ENCODE assay signal across 9 cellular contexts in the genomic region with DNA sequence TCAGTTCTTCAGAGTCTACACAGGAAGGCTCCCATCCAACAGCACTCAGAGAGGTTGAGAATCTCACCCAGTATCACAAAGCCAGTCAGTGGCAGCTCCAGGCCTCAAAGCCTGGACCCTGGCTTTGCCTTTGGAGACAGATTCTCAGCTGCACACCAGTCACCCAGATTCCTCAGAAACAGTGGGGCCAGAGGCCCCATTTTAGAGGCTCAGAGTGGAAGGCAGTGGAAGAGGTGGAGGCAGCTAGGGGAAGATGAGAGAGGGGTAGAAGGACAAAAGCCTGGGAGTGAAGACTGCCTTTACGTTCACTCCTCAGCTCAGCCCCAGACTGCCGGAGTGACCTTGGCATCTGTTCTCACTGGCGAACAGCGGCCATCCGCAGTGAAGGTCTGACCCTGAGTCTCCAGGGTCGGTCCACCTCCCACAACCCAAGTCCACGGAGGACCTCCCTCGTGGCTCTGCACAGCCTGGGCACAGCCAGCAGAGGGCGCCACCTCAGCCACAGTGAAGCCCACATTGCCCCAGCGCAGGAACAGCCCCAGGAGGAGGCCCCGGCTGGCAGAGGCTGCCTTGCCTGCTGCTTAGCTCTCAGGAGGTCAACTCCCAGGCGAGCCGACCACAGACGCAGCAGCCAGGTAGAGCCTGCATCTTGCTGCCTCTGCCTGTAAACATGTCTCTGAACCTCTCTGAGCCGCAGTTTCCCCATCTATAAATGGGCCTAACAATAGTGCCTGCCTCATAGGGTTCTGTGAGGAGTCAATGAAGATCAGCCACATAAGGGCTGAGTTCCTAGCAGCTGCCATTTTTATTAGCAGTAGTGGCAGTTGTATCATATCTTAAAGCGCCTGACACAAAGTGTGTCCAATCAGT. TPM values are rescaled to one million over a fixed set of nuclear protein-coding genes. Genes with fewer than 3 reads are reported as not detected.
A peak's percentile ranks its signal among the peaks of the same experiment; 100 is the strongest.
DNase-seq lines count a peak whose midpoint lies in the region; ATAC-seq and TF ChIP-seq lines count a peak whose summit lies in the region.
"Had no signal": no experiment of that assay in that cellular context is flagged by ENCODE, and none has a peak within 500 bp of the region (broad histone marks: within the 10 kb centered on the region; RNA-seq: fewer than 3 reads in every experiment).

No MANE protein-coding gene starts in this region.

- H2AFZ ChIP-seq in hepatocyte, result no peak overlapping the region

- no peaks in the 10 kb centered on the region for H3K9me2 ChIP-seq in hepatocyte (replicated peaks; ENCODE audit: insufficient read depth)

- H3K79me2 ChIP-seq in hepatocyte, result no peaks in the 10 kb centered on the region

- DNase-seq in COLO668 (lab: John Stamatoyannopoulos, UW; ENCODE audit: unreplicated experiment) (peak; percentile 67), SJCRH30 (peak; percentile 68 to 79), amniotic epithelial cell (ENCODE audit: low read depth) (peak; percentile 40), hepatocyte (ENCODE audit: low spot score) (peak; percentile 46)
- DNase-seq in stimulated activated CD4-positive, alpha-beta T cell treated with anti-CD3 and anti-CD28 coated beads, Interleukin-1b, Interleukin-23, amount 100 ng/mL, for 48 hours, result peak; percentile 31

- no peaks in the 10 kb centered on the region for H3K36me3 ChIP-seq in SJCRH30
- H3K36me3 ChIP-seq in hepatocyte (replicated peaks; ENCODE audit: insufficient read depth, low read depth), result no peaks in the 10 kb centered on the region

- H3K4me3 ChIP-seq in SJCRH30 (no peak overlapping the region), hepatocyte (no peak overlapping the region)

- no peaks in the 10 kb centered on the region for H4K20me1 ChIP-seq in hepatocyte (ENCODE audit: insufficient read depth, poor library complexity, severe bottlenecking)

- no peak overlapping the region for H3K27ac ChIP-seq in SJCRH30
- no peak overlapping the region for H3K27ac ChIP-seq in hepatocyte

- peaks cover 14% of the 10 kb centered on the region for H3K4me1 ChIP-seq in SJCRH30
- no peaks in the 10 kb centered on the region for H3K4me1 ChIP-seq in hepatocyte (ENCODE audit: insufficient read depth)

- H3K9me3 ChIP-seq in SJCRH30 (replicated peaks) (no peaks in the 10 kb centered on the region), hepatocyte (ENCODE audit: low read depth) (no peaks in the 10 kb centered on the region)

- no peaks in the 10 kb centered on the region for H3K27me3 ChIP-seq in SJCRH30
- H3K27me3 ChIP-seq in hepatocyte, result peaks cover 15% of the 10 kb centered on the region

- H3K4me2 ChIP-seq in hepatocyte, result no peak overlapping the region

- ATAC-seq in HG02588 (IDR thresholded peaks at IDR 0.05; ENCODE audit: unreplicated experiment) (peak; percentile 50), GM19023 (IDR thresholded peaks at IDR 0.05; ENCODE audit: unreplicated experiment) (no peak), GM18511 (IDR thresholded peaks at IDR 0.05; ENCODE audit: unreplicated experiment) (no peak)

- 59% methylated on average over 16 of the region's 16 CpGs for WGBS in hepatocyte (ENCODE audit: low lambda C conversion rate, missing lambda C conversion rate)

- TF ChIP-seq CTCF in hepatocyte (IDR thresholded peaks at IDR 0.05; ENCODE audit: poor library complexity), result peak; percentile 57

RNA-seq across cellular contexts. Expression of gene FNDC5, which starts 5.9 kb away (rescaled TPM):
- 66.2 and 72.2 TPM in 2 replicates for total RNA-seq in SJCRH30 (2014; rRNA removed; shearing (Covaris generic))
- total RNA-seq in hepatocyte, result 5.8 and 9.0 TPM in 2 replicates
- 5.2 and 11.2 TPM in 2 replicates for polyA plus RNA-seq in hepatocyte
- total RNA-seq: T-helper 1 cell treated with Interleukin-12 subunit alpha and Interleukin-12 subunit beta and Interleukin-4 antibody, amounts not matched to agents 30 ng/mL and 1 ng/mL, for 36 hours had no signal

RNA-seq across cellular contexts. Expression of gene HPCA, which starts 9.7 kb away (rescaled TPM):
- not detected in 2 replicates for total RNA-seq in SJCRH30 (2014; rRNA removed; shearing (Covaris generic))
- total RNA-seq in hepatocyte, result not detected in 2 replicates
- polyA plus RNA-seq in hepatocyte, result 0.85 and 1.0 TPM in 2 replicates
- total RNA-seq: T-helper 1 cell treated with Interleukin-12 subunit alpha and Interleukin-12 subunit beta and Interleukin-4 antibody, amounts not matched to agents 30 ng/mL and 1 ng/mL, for 36 hours had no signal

RNA-seq across cellular contexts. Expression of gene TMEM54, which starts 24.6 kb away (rescaled TPM):
- total RNA-seq in SJCRH30 (2014; rRNA removed; shearing (Covaris generic)), result 17.6 and 18.6 TPM in 2 replicates
- 24.8 and 33.5 TPM in 2 replicates for total RNA-seq in hepatocyte
- polyA plus RNA-seq in hepatocyte, result 52.6 and 64.7 TPM in 2 replicates

RNA-seq across cellular contexts. Expression of gene S100PBP, which starts 59.1 kb away (rescaled TPM):
- total RNA-seq in SJCRH30 (2014; rRNA removed; shearing (Covaris generic)), result 37.1 and 42.6 TPM in 2 replicates
- total RNA-seq in hepatocyte, result 27.1 and 41.5 TPM in 2 replicates
- polyA plus RNA-seq in hepatocyte, result 10.7 and 17.9 TPM in 2 replicates

RNA-seq across cellular contexts. Expression of gene YARS1, which starts 59.4 kb away (rescaled TPM):
- 81.3 and 91.7 TPM in 2 replicates for total RNA-seq in SJCRH30 (2014; rRNA removed; shearing (Covaris generic))
- 83.4 and 104 TPM in 2 replicates for total RNA-seq in hepatocyte
- polyA plus RNA-seq in hepatocyte, result 140 and 150 TPM in 2 replicates
